ENCODE assay signal across 12 cellular contexts in genomic region chr3:113277886-113278598, GRCh38.
A peak's percentile ranks its signal among the peaks of the same experiment; 100 is the strongest.
DNase-seq lines count a peak whose midpoint lies in the region; ATAC-seq, FAIRE-seq and TF ChIP-seq lines count a peak whose summit lies in the region.
"Had no signal": no experiment of that assay in that cellular context is flagged by ENCODE, and none has a peak within 500 bp of the region (broad histone marks: within the 10 kb centered on the region; RNA-seq: fewer than 3 reads in every experiment).

No MANE protein-coding gene starts in this region.

- ATAC-seq in HG03442 (IDR thresholded peaks at IDR 0.05; ENCODE audit: unreplicated experiment), result peak; percentile 41
- no peak for ATAC-seq in HG03520 (IDR thresholded peaks at IDR 0.05; ENCODE audit: unreplicated experiment)
- ATAC-seq in stimulated activated naive CD8-positive, alpha-beta T cell treated with anti-CD3 and anti-CD28 coated beads, Interleukin-15, Interleukin-2, amounts not matched to agents 100 U/mL and 50 U/mL, for 24 hours, result no peak
- no peak for ATAC-seq in HG03025 (IDR thresholded peaks at IDR 0.05; ENCODE audit: low FRiP score, unreplicated experiment)

- peak; percentile 86 for FAIRE-seq in GM12891 (lab: Jason Lieb, UNC)
- FAIRE-seq: islet of Langerhans had no signal

- DNase-seq in GM12891 (ENCODE audit: insufficient read length, low spot score) (no peak), nephron progenitor cell (no peak), superior temporal gyrus (ENCODE audit: extremely low spot score) (no peak)
- no peak for DNase-seq in stimulated activated naive CD8-positive, alpha-beta T cell treated with anti-CD3 and anti-CD28 coated beads, Interleukin-15, Interleukin-2, amounts not matched to agents 100 U/mL and 50 U/mL, for 24 hours
- DNase-seq: activated CD4-positive, alpha-beta T cell treated with anti-CD3 and anti-CD28 coated beads for 1 hour; activated gamma-delta T cell treated with Interleukin-2 at 50 U/mL for 16 hours; central memory CD4-positive, alpha-beta T cell had no signal

- H3K27ac Mint-ChIP-seq in dendritic cell treated with granulocyte-macrophage colony-stimulating factor and Interleukin-4, amounts not matched to agents 40 ng/mL and 50 ng/mL, for 4 days, result peak overlapping the region; percentile 94
- peak overlapping the region; percentile 89 for H3K27ac Mint-ChIP-seq in nephron progenitor cell

- no peaks in the 10 kb centered on the region for H3K9me3 Mint-ChIP-seq in dendritic cell treated with granulocyte-macrophage colony-stimulating factor and Interleukin-4, amounts not matched to agents 40 ng/mL and 50 ng/mL, for 4 days
- no peaks in the 10 kb centered on the region for H3K9me3 Mint-ChIP-seq in nephron progenitor cell

- H3K27me3 Mint-ChIP-seq in dendritic cell treated with granulocyte-macrophage colony-stimulating factor and Interleukin-4, amounts not matched to agents 40 ng/mL and 50 ng/mL, for 4 days, result peaks cover 9% of the 10 kb centered on the region
- H3K27me3 Mint-ChIP-seq in nephron progenitor cell (ENCODE audit: low read depth, poor library complexity), result no peaks in the 10 kb centered on the region

- H3K36me3 Mint-ChIP-seq in dendritic cell treated with granulocyte-macrophage colony-stimulating factor and Interleukin-4, amounts not matched to agents 40 ng/mL and 50 ng/mL, for 4 days (ENCODE audit: low read depth), result no peaks in the 10 kb centered on the region
- H3K36me3 Mint-ChIP-seq in nephron progenitor cell (ENCODE audit: low read depth), result peaks cover 99% of the 10 kb centered on the region

- no peak overlapping the region for H3K4me3 Mint-ChIP-seq in dendritic cell treated with granulocyte-macrophage colony-stimulating factor and Interleukin-4, amounts not matched to agents 40 ng/mL and 50 ng/mL, for 4 days
- H3K4me3 Mint-ChIP-seq in nephron progenitor cell, result no peak overlapping the region

- TF ChIP-seq POLR2A in GM12891 (IDR thresholded peaks at IDR 0.05; ENCODE audit: low read depth, low read length), result no peak

- TF ChIP-seq CTCF in nephron progenitor cell (IDR thresholded peaks at IDR 0.05), result no peak

- intact Hi-C loops in dendritic cell treated with granulocyte-macrophage colony-stimulating factor and Interleukin-4, amounts not matched to agents 40 ng/mL and 50 ng/mL, for 4 days (cut with micrococcal nuclease), result loop anchor here (5.0 kb wide), 1 partner anchor 61 kb away; no protein-coding TSS in a partner anchor

- peaks cover 54% of the 10 kb centered on the region for H3K4me1 Mint-ChIP-seq in dendritic cell treated with granulocyte-macrophage colony-stimulating factor and Interleukin-4, amounts not matched to agents 40 ng/mL and 50 ng/mL, for 4 days (ENCODE audit: low read depth)
- peaks cover 71% of the 10 kb centered on the region for H3K4me1 Mint-ChIP-seq in nephron progenitor cell

TF ChIP-seq in GM12891, 5 proteins besides CTCF, POLR2A, EP300 and RAD21:
- no peak for TF ChIP-seq POLR2AphosphoS5 (IDR thresholded peaks at IDR 0.05; ENCODE audit: low read depth, low read length)
- TF ChIP-seq POU2F2 (IDR thresholded peaks at IDR 0.05; ENCODE audit: low read depth, low read length), result no peak
- no peak for TF ChIP-seq PAX5 (IDR thresholded peaks at IDR 0.05; ENCODE audit: insufficient read depth, low read length, severe bottlenecking)
- no peak for TF ChIP-seq SPI1 (IDR thresholded peaks at IDR 0.05; ENCODE audit: low read depth, low read length)
- no peak for TF ChIP-seq TAF1 (IDR thresholded peaks at IDR 0.05; ENCODE audit: low read depth, low read length)
